Comparison of ENCODE assay signal across 1 cellular context in genomic region chr12:33588082-33588712, GRCh38.
A peak's percentile ranks its signal among the peaks of the same experiment; 100 is the strongest.
TF ChIP-seq lines count a peak whose summit lies in the region.

No MANE protein-coding gene starts in this region.

TF ChIP-seq in K562, 482 proteins besides CTCF, POLR2A, EP300 and RAD21 (continued from another document and continues in another):
- TF ChIP-seq ZBTB12 (CRISPR knock-in tag; IDR thresholded peaks at IDR 0.05) (no peak), ELK3 (CRISPR knock-in tag; IDR thresholded peaks at IDR 0.05) (no peak), ZNF444 (CRISPR knock-in tag; IDR thresholded peaks at IDR 0.05) (no peak), ILK (tag; IDR thresholded peaks at IDR 0.05; ENCODE audit: borderline replicate concordance, low read depth) (no peak), ZNF280A (IDR thresholded peaks at IDR 0.05; ENCODE audit: low read depth, partially characterized antibody) (no peak), BACH1 (tag; IDR thresholded peaks at IDR 0.05) (0 out of 2 replicates have a peak, but pooled peaks have one; percentile 5), ETV5 (CRISPR knock-in tag; IDR thresholded peaks at IDR 0.05; ENCODE audit: low read depth) (no peak), ZSCAN32 (CRISPR knock-in tag; IDR thresholded peaks at IDR 0.05) (no peak), ZNF583 (CRISPR knock-in tag; IDR thresholded peaks at IDR 0.05) (no peak), HMG20B (CRISPR knock-in tag; IDR thresholded peaks at IDR 0.05) (no peak), GTF2B (IDR thresholded peaks at IDR 0.05; ENCODE audit: extremely low read depth, insufficient read length) (no peak), NFIC (IDR thresholded peaks at IDR 0.05) (peak; percentile 87), IFI16 (CRISPR knock-in tag; IDR thresholded peaks at IDR 0.05) (no peak), NFXL1 (CRISPR knock-in tag; IDR thresholded peaks at IDR 0.05) (no peak), TAF1 (IDR thresholded peaks at IDR 0.05; ENCODE audit: control insufficient read depth, extremely low read depth, insufficient read depth, low read length, severe bottlenecking) (no peak), TFE3 (CRISPR knock-in tag; IDR thresholded peaks at IDR 0.05) (no peak), ZNF79 (CRISPR knock-in tag; IDR thresholded peaks at IDR 0.05; ENCODE audit: low read depth) (no peak), ZBTB49 (CRISPR knock-in tag; IDR thresholded peaks at IDR 0.05; ENCODE audit: borderline replicate concordance) (no peak), SMARCE1 (IDR thresholded peaks at IDR 0.05) (peak; percentile 97), ERF (CRISPR knock-in tag; IDR thresholded peaks at IDR 0.05) (no peak), CAMTA2 (CRISPR knock-in tag; conservative IDR thresholded peaks at IDR 0.05) (no peak), MEF2D (tag; conservative IDR thresholded peaks at IDR 0.05; ENCODE audit: low read depth) (peak; percentile 94), ZNF511 (CRISPR knock-in tag; IDR thresholded peaks at IDR 0.05) (no peak), MYBL2 (IDR thresholded peaks at IDR 0.05; ENCODE audit: low read depth) (no peak; the same call in 1 of the 2 replicates), MYBL2 (CRISPR knock-in tag; IDR thresholded peaks at IDR 0.05; ENCODE audit: borderline replicate concordance) (no peak), MAZ (CRISPR knock-in tag; conservative IDR thresholded peaks at IDR 0.05 in 1 of 2, IDR thresholded peaks at IDR 0.05 in 1 of 2) (peak in 1 of 2 experiments; percentile 33; a peak in 2 of 4 replicates), ATF6 (CRISPR knock-in tag; IDR thresholded peaks at IDR 0.05) (no peak), DIDO1 (tag; IDR thresholded peaks at IDR 0.05; ENCODE audit: low read depth) (no peak), PHTF2 (CRISPR knock-in tag; IDR thresholded peaks at IDR 0.05) (no peak), NR3C1 (CRISPR knock-in tag; IDR thresholded peaks at IDR 0.05) (no peak), ATF1 (CRISPR knock-in tag; IDR thresholded peaks at IDR 0.05) (no peak), ATF1 (tag; IDR thresholded peaks at IDR 0.05) (peak; percentile 70), ASH1L (IDR thresholded peaks at IDR 0.05; ENCODE audit: borderline replicate concordance, low read depth, partially characterized antibody) (peak; percentile 42), POU5F1 (IDR thresholded peaks at IDR 0.05; ENCODE audit: borderline replicate concordance, low read depth, low read length, partially characterized antibody) (no peak), ZFX (CRISPR knock-in tag; IDR thresholded peaks at IDR 0.05) (peak; percentile 71), U2AF2 (optimal IDR thresholded peaks at IDR 0.05; ENCODE audit: low read depth, low read length) (no peak), FOXK2 (conservative IDR thresholded peaks at IDR 0.05 in 1 of 2, IDR thresholded peaks at IDR 0.05 in 1 of 2; ENCODE audit: low read depth in 2 of 2) (peak; percentile 41 to 45; a peak in 2 of 4 replicates), MAFG (tag; conservative IDR thresholded peaks at IDR 0.05) (peak; percentile 46), ZNF764 (CRISPR knock-in tag; IDR thresholded peaks at IDR 0.05; ENCODE audit: low read depth) (no peak), PHB2 (IDR thresholded peaks at IDR 0.05; ENCODE audit: low read depth) (peak; percentile 79; the same call in 1 of the 2 replicates), KDM4B (IDR thresholded peaks at IDR 0.05; ENCODE audit: borderline replicate concordance in 2 of 2, low read depth in 1 of 2) (no peak), SFPQ (IDR thresholded peaks at IDR 0.05; ENCODE audit: low read depth, low read length) (no peak), AFF4 (CRISPR knock-in tag; IDR thresholded peaks at IDR 0.05) (no peak), ZNF280B (CRISPR knock-in tag; IDR thresholded peaks at IDR 0.05) (0 out of 2 replicates have a peak, but pooled peaks have one; percentile 33), ZNF316 (IDR thresholded peaks at IDR 0.05) (peak; percentile 66), NR1H2 (CRISPR knock-in tag; IDR thresholded peaks at IDR 0.05) (no peak), FOXA1 (IDR thresholded peaks at IDR 0.05; ENCODE audit: borderline replicate concordance) (no peak), SRSF1 (IDR thresholded peaks at IDR 0.05; ENCODE audit: low read depth, low read length) (no peak)
